ENCODE assay signal across 8 cellular contexts in genomic region chr17:42287305-42288077, GRCh38. TPM values are rescaled to one million over a fixed set of nuclear protein-coding genes. Genes with fewer than 3 reads are reported as not detected.
DNase-seq lines count a peak whose midpoint lies in the region; ATAC-seq and TF ChIP-seq lines count a peak whose summit lies in the region.

No MANE protein-coding gene starts in this region.

- ATAC-seq in aorta (ENCODE audit: low FRiP score) (peak; percentile 81), HG03442 (IDR thresholded peaks at IDR 0.05; ENCODE audit: unreplicated experiment) (no peak)

- peak overlapping the region; percentile 97 for H3K27ac Mint-ChIP-seq in activated T-cell treated with anti-CD3 and anti-CD28 coated beads, Interleukin-2, amount 50 U/mL, for 24 hours

- H3K27ac ChIP-seq in HUES6 (ENCODE audit: low read depth, low read length) (no peak overlapping the region), aorta (ENCODE audit: low read depth in 1 of 2, low read length in 2 of 2) (peak overlapping the region; percentile 32 to 71)

- WGBS in aorta, 2 donors, result 9% methylated on average over 20 of the region's 20 CpGs

- H3K4me1 ChIP-seq in HUES6 (ENCODE audit: control insufficient read depth, insufficient read depth, low read length), result peaks cover 27% of the 10 kb centered on the region
- no peaks in the 10 kb centered on the region for H3K4me1 ChIP-seq in aorta (ENCODE audit: control insufficient read depth in 1 of 2, insufficient read depth in 2 of 2, low read length in 2 of 2)

- H3K9me3 Mint-ChIP-seq in activated T-cell treated with anti-CD3 and anti-CD28 coated beads, Interleukin-2, amount 50 U/mL, for 24 hours, result no peaks in the 10 kb centered on the region

- H3K9me3 ChIP-seq in HUES6 (ENCODE audit: control insufficient read depth, insufficient read depth, low read depth, low read length), result no peaks in the 10 kb centered on the region
- H3K9me3 ChIP-seq in aorta (ENCODE audit: control insufficient read depth, low read length), result no peaks in the 10 kb centered on the region

- H3K27me3 Mint-ChIP-seq in activated T-cell treated with anti-CD3 and anti-CD28 coated beads, Interleukin-2, amount 50 U/mL, for 24 hours, result no peaks in the 10 kb centered on the region

- peak overlapping the region; percentile 85 for H3K4me3 Mint-ChIP-seq in activated T-cell treated with anti-CD3 and anti-CD28 coated beads, Interleukin-2, amount 50 U/mL, for 24 hours

- intact Hi-C loops in aorta (cut with DNase I), result no loop called here

- TF ChIP-seq CTCF in GM10266 (IDR thresholded peaks at IDR 0.05; ENCODE audit: control insufficient read depth, insufficient read depth, low read depth, missing control alignments), result no peak
- TF ChIP-seq CTCF in fibroblast of villous mesenchyme (IDR thresholded peaks at IDR 0.05; ENCODE audit: insufficient read depth, low read depth, low read length), result no peak

- H3K27me3 ChIP-seq in HUES6 (ENCODE audit: control insufficient read depth, insufficient read depth, low read length) (peaks cover 37% of the 10 kb centered on the region), aorta (ENCODE audit: control insufficient read depth in 1 of 2, insufficient read depth in 2 of 2, low read length in 1 of 2) (no peaks in the 10 kb centered on the region)

- peaks cover 76% of the 10 kb centered on the region for H3K4me1 Mint-ChIP-seq in activated T-cell treated with anti-CD3 and anti-CD28 coated beads, Interleukin-2, amount 50 U/mL, for 24 hours (ENCODE audit: low read depth)

- no peak overlapping the region for H3K9ac ChIP-seq in HUES6 (ENCODE audit: low read length)

- peaks cover 80% of the 10 kb centered on the region for H3K36me3 Mint-ChIP-seq in activated T-cell treated with anti-CD3 and anti-CD28 coated beads, Interleukin-2, amount 50 U/mL, for 24 hours (ENCODE audit: low read depth)

- peak; percentile 76 for DNase-seq in GM10266 (ENCODE audit: extremely low spot score)
- peak; percentile 75 for DNase-seq in activated T-cell treated with anti-CD3 and anti-CD28 coated beads, Interleukin-2, amount 50 U/mL, for 24 hours
- DNase-seq in fibroblast of villous mesenchyme (ENCODE audit: low read depth), result no peak
- DNase-seq in nucleus accumbens (lab: John Stamatoyannopoulos, UW), result peak in 37 of 56 donors; percentile 16 to 75 (median 40)
- DNase-seq in aorta, result peak; percentile 86 to 88
- DNase-seq in SIG-M5 treated with dmso at 0.1 percent for 504 hours (lab: John Stamatoyannopoulos, UW; ENCODE audit: unreplicated experiment), result no peak

- H3K4me3 ChIP-seq in HUES6 (ENCODE audit: low read depth, low read length) (peak overlapping the region; percentile 54), fibroblast of villous mesenchyme (ENCODE audit: low read depth, low read length) (peak overlapping the region; percentile 55), aorta (ENCODE audit: low read length in 2 of 2) (peak overlapping the region; percentile 81 to 86)

- no peaks in the 10 kb centered on the region for H3K36me3 ChIP-seq in HUES6 (ENCODE audit: control insufficient read depth, insufficient read depth, low read length)
- no peaks in the 10 kb centered on the region for H3K36me3 ChIP-seq in aorta (ENCODE audit: control insufficient read depth in 1 of 2, insufficient read depth in 2 of 2, low read length in 1 of 2)

RNA-seq across cellular contexts. Expression of gene STAT5A, which starts 0.8 kb away (rescaled TPM):
- total RNA-seq in fibroblast of villous mesenchyme, result 13.8 and 16.1 TPM in 2 replicates
- total RNA-seq in aorta, result 10 to 100 TPM; 42.1 to 63.2 TPM
- polyA plus RNA-seq in aorta, result 10 to 100 TPM; 10.9 to 20.8 TPM

RNA-seq across cellular contexts. Expression of gene STAT5B, which starts 11.3 kb away (rescaled TPM):
- total RNA-seq in fibroblast of villous mesenchyme (33.5 and 38.4 TPM in 2 replicates), aorta (100 to 1,000 TPM in 1 of 2 donors, 10 to 100 TPM in 1; 78.0 to 106 TPM)
- 10 to 100 TPM; 18.0 to 54.6 TPM for polyA plus RNA-seq in aorta

Comparison
In these comparisons a context has a peak if more than half of its experiments do, and no peak if none do; other contexts are left out.
1. DNase-seq: peak in GM10266 (single experiment), activated T-cell treated with anti-CD3 and anti-CD28 coated beads, Interleukin-2, amount 50 U/mL, for 24 hours (single experiment), nucleus accumbens (37 of 56) and aorta (2 of 2); none in fibroblast of villous mesenchyme (single experiment) and SIG-M5 treated with dmso at 0.1 percent for 504 hours (single experiment).
2. Peak in every context shown above with its lines, with median percentiles within 50 percentile points of each other: H3K4me3 ChIP-seq.